ENCODE assay signal across 1 cellular context in the genomic region with DNA sequence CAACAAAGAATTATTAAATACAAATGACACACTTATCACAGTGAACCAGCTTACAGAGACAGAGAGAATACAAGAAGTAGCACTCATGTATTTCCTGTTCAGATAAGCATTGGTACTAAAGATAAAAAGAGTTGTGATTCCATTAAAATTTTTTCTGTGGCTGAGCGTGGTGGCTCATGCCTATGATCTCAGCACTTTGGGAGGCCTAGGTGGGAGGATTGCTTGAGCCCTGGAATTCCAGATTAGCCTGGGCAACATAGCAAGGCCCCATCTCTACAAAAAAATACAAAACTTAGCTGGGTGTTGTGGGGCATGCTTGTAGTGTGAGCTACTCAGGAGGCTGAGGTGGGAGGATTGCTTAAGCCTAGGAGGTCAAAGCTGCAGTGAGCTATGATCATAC.
TF ChIP-seq lines count a peak whose summit lies in the region.

No MANE protein-coding gene starts in this region.

TF ChIP-seq in K562, 482 proteins besides CTCF, POLR2A, EP300 and RAD21 (continued from another document):
- TF ChIP-seq, protein P1, sequence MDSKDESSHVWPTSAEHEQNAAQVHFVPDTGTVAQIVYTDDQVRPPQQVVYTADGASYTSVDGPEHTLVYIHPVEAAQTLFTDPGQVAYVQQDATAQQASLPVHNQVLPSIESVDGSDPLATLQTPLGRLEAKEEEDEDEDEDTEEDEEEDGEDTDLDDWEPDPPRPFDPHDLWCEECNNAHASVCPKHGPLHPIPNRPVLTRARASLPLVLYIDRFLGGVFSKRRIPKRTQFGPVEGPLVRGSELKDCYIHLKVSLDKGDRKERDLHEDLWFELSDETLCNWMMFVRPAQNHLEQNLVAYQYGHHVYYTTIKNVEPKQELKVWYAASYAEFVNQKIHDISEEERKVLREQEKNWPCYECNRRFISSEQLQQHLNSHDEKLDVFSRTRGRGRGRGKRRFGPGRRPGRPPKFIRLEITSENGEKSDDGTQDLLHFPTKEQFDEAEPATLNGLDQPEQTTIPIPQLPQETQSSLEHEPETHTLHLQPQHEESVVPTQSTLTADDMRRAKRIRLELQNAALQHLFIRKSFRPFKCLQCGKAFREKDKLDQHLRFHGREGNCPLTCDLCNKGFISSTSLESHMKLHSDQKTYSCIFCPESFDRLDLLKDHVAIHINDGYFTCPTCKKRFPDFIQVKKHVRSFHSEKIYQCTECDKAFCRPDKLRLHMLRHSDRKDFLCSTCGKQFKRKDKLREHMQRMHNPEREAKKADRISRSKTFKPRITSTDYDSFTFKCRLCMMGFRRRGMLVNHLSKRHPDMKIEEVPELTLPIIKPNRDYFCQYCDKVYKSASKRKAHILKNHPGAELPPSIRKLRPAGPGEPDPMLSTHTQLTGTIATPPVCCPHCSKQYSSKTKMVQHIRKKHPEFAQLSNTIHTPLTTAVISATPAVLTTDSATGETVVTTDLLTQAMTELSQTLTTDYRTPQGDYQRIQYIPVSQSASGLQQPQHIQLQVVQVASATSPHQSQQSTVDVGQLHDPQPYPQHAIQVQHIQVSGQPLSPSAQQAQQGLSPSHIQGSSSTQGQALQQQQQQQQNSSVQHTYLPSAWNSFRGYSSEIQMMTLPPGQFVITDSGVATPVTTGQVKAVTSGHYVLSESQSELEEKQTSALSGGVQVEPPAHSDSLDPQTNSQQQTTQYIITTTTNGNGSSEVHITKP (IDR thresholded peaks at IDR 0.05; ENCODE audit: partially characterized antibody): no peak
